ENCODE assay signal across 1 cellular context in genomic region chr11:48096588-48097525, GRCh38.
TF ChIP-seq lines count a peak whose summit lies in the region.

No MANE protein-coding gene starts in this region.

TF ChIP-seq in SK-N-SH treated with all-trans-retinoic acid at 6 μM for 48 hours, 23 proteins besides CTCF, POLR2A, EP300 and RAD21 (continued from another document):
- TF ChIP-seq PATZ1 (CRISPR knock-in tag; IDR thresholded peaks at IDR 0.05; ENCODE audit: borderline replicate concordance) (no peak), TSHZ2 (CRISPR knock-in tag; IDR thresholded peaks at IDR 0.05) (no peak), ZNF565 (CRISPR knock-in tag; conservative IDR thresholded peaks at IDR 0.05; ENCODE audit: low read depth) (no peak), TCF4 (CRISPR knock-in tag; IDR thresholded peaks at IDR 0.05; ENCODE audit: borderline replicate concordance) (no peak)
TF ChIP-seq in SK-N-SH treated with all-trans-retinoic acid at 6 μM for 48 hours: peak in this region for 0.
